1 cellular context compared by ENCODE assay signal in genomic region chr6:160005861-160006540, GRCh38.
A peak's percentile ranks its signal among the peaks of the same experiment; 100 is the strongest.
TF ChIP-seq lines count a peak whose summit lies in the region.

No MANE protein-coding gene starts in this region.

TF ChIP-seq in K562, 482 proteins besides CTCF, POLR2A, EP300 and RAD21 (continued from another document):
- TF ChIP-seq ZNF318 (IDR thresholded peaks at IDR 0.05; ENCODE audit: borderline replicate concordance in 1 of 2, low read depth in 1 of 2), result no peak
- TF ChIP-seq KDM4B (IDR thresholded peaks at IDR 0.05; ENCODE audit: borderline replicate concordance in 2 of 2, low read depth in 1 of 2), result no peak
- peak; percentile 39; the same call in 1 of the 2 replicates for TF ChIP-seq POLR2G (IDR thresholded peaks at IDR 0.05; ENCODE audit: low read depth, low read length)
- peak; percentile 20 for TF ChIP-seq RBM25 (IDR thresholded peaks at IDR 0.05; ENCODE audit: low read depth, low read length, severe bottlenecking)
- no peak for TF ChIP-seq SFPQ (IDR thresholded peaks at IDR 0.05; ENCODE audit: low read depth, low read length)
